Comparison of ENCODE assay signal across 13 cellular contexts in genomic region chr13:23776698-23777570, GRCh38.
DNase-seq lines count a peak whose midpoint lies in the region; ATAC-seq and TF ChIP-seq lines count a peak whose summit lies in the region.
"Had no signal": no experiment of that assay in that cellular context is flagged by ENCODE, and none has a peak within 500 bp of the region (broad histone marks: within the 10 kb centered on the region; RNA-seq: fewer than 3 reads in every experiment).

No MANE protein-coding gene starts in this region.

- intact Hi-C loops in lower lobe of right lung (cut with DNase I), result no loop called here

- H3K36me3 ChIP-seq in lower lobe of right lung (no peaks in the 10 kb centered on the region), WERI-Rb-1 (no peaks in the 10 kb centered on the region)
- H3K36me3 ChIP-seq: brain microvascular endothelial cell, sigmoid colon, SJSA1 had no signal

- H3K27ac ChIP-seq in lower lobe of right lung (no peak overlapping the region), WERI-Rb-1 (no peak overlapping the region)
- H3K27ac ChIP-seq: brain microvascular endothelial cell, sigmoid colon, SJSA1 had no signal

- H3K9me3 ChIP-seq in lower lobe of right lung (no peaks in the 10 kb centered on the region), WERI-Rb-1 (ENCODE audit: severe bottlenecking) (peaks cover 20% of the 10 kb centered on the region)
- H3K9me3 ChIP-seq: sigmoid colon, SJSA1 had no signal

- H3K4me3 ChIP-seq in lower lobe of right lung (no peak overlapping the region), WERI-Rb-1 (ENCODE audit: low read depth, low read length) (no peak overlapping the region)
- H3K4me3 ChIP-seq: sigmoid colon, SJSA1 had no signal

- peaks cover 23% of the 10 kb centered on the region for H3K4me1 ChIP-seq in lower lobe of right lung
- H3K4me1 ChIP-seq: SJSA1 had no signal

- no peak for DNase-seq in lower lobe of right lung
- DNase-seq in WERI-Rb-1, result no peak
- DNase-seq in mucosa of gallbladder (ENCODE audit: low spot score), result no peak
- no peak for DNase-seq in NCI-H1436 treated with DMSO at 0.1 percent for 48 hours (lab: John Stamatoyannopoulos, UW)
- no peak for DNase-seq in DMS114 treated with DMSO at 0.1 percent for 48 hours (lab: John Stamatoyannopoulos, UW; ENCODE audit: unreplicated experiment)
- DNase-seq: brain microvascular endothelial cell, DMS79 treated with DMSO at 0.1 percent for 48 hours, NCI-H1930, sigmoid colon had no signal

- no peak for TF ChIP-seq CTCF in lower lobe of right lung (IDR thresholded peaks at IDR 0.05)
- TF ChIP-seq CTCF in WERI-Rb-1 (IDR thresholded peaks at IDR 0.05; ENCODE audit: low read depth, low read length), result no peak

- H3K27me3 ChIP-seq in lower lobe of right lung (ENCODE audit: low read depth), result no peaks in the 10 kb centered on the region
- no peaks in the 10 kb centered on the region for H3K27me3 ChIP-seq in WERI-Rb-1 (ENCODE audit: insufficient read depth, low read depth, severe bottlenecking)
- H3K27me3 ChIP-seq: brain microvascular endothelial cell, sigmoid colon, SJSA1 had no signal

- ATAC-seq in GM18907 (IDR thresholded peaks at IDR 0.05; ENCODE audit: unreplicated experiment) (peak; percentile 97), GM21825 (IDR thresholded peaks at IDR 0.05; ENCODE audit: unreplicated experiment) (peak; percentile 95), HG03378 (IDR thresholded peaks at IDR 0.05; ENCODE audit: unreplicated experiment) (peak; percentile 98), lower lobe of right lung (peak; percentile 48 to 64)
